In the genomic region with DNA sequence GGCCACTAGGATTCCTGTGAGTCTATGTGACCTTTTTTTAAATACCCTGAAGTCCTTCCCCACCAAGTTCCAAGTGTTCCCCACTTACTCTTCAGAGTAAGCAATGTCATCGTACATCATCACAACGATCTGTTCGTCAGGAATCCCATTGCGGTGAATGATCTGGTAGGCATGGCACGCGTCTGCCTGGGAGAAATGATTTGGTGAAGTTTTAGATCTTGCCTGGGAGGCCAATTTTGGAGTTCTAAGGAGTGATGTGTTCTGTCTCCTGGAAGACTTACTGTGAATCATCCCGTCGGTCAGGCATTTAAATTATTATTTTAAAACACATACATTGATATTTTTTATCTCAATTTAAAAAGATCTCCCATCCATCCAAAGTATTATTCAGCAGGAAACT, we compare ENCODE assay signal across 18 cellular contexts.
"Had no signal": no experiment of that assay in that cellular context is flagged by ENCODE, and none has a peak within 500 bp of the region (broad histone marks: within the 10 kb centered on the region; RNA-seq: fewer than 3 reads in every experiment).

No MANE protein-coding gene starts in this region.

- H3K27ac Mint-ChIP-seq: activated naive CD4-positive, alpha-beta T cell treated with anti-CD3 and anti-CD28 coated beads, Interleukin-2, amount 50 U/mL, for 24 hours; activated T-cell treated with anti-CD3 and anti-CD28 coated beads, Interleukin-2, amount 50 U/mL, for 72 hours had no signal

- H3K4me1 ChIP-seq: adrenal gland had no signal

- H3K4me3 Mint-ChIP-seq: activated naive CD4-positive, alpha-beta T cell treated with anti-CD3 and anti-CD28 coated beads, Interleukin-2, amount 50 U/mL, for 24 hours; activated T-cell treated with anti-CD3 and anti-CD28 coated beads, Interleukin-2, amount 50 U/mL, for 72 hours; effector memory CD8-positive, alpha-beta T cell had no signal

- H3K27me3 ChIP-seq: adrenal gland, cardiac muscle cell, transverse colon had no signal

- H3K4me3 ChIP-seq: adrenal gland, cardiac muscle cell, transverse colon had no signal

- H3K9me3 Mint-ChIP-seq: activated naive CD4-positive, alpha-beta T cell treated with anti-CD3 and anti-CD28 coated beads, Interleukin-2, amount 50 U/mL, for 24 hours; activated T-cell treated with anti-CD3 and anti-CD28 coated beads, Interleukin-2, amount 50 U/mL, for 72 hours; effector memory CD8-positive, alpha-beta T cell had no signal

- H3K27ac ChIP-seq: adrenal gland, cardiac muscle cell, WERI-Rb-1 had no signal

- FAIRE-seq: frontal cortex, keratinocyte had no signal

- H3K36me3 Mint-ChIP-seq: activated naive CD4-positive, alpha-beta T cell treated with anti-CD3 and anti-CD28 coated beads, Interleukin-2, amount 50 U/mL, for 24 hours had no signal

- DNase-seq: activated CD4-positive, alpha-beta T cell treated with anti-CD3 and anti-CD28 coated beads for 1 hour; activated gamma-delta T cell; activated T-cell treated with anti-CD3 and anti-CD28 coated beads, Interleukin-2, amount 50 U/mL, for 72 hours; adrenal gland; effector memory CD8-positive, alpha-beta T cell; midbrain; occipital lobe; retina; stimulated activated CD4-positive, alpha-beta T cell treated with anti-CD3 and anti-CD28 coated beads, Interleukin-12 subunit alpha, Interleukin-12 subunit beta, amount 100 ng/mL, for 4 hours; stimulated activated CD4-positive, alpha-beta T cell treated with anti-CD3 and anti-CD28 coated beads, Interleukin-1b, Interleukin-23, amount 100 ng/mL, for 48 hours; stimulated activated naive CD4-positive, alpha-beta T cell treated with Interleukin-2 at 50 U/mL for 16 hours; substantia nigra; transverse colon; WERI-Rb-1 had no signal

- H3K9me3 ChIP-seq: adrenal gland, transverse colon had no signal

- H3K27me3 Mint-ChIP-seq: activated naive CD4-positive, alpha-beta T cell treated with anti-CD3 and anti-CD28 coated beads, Interleukin-2, amount 50 U/mL, for 24 hours; effector memory CD8-positive, alpha-beta T cell had no signal

- H3K36me3 ChIP-seq: adrenal gland, transverse colon had no signal
